In the genomic region with DNA sequence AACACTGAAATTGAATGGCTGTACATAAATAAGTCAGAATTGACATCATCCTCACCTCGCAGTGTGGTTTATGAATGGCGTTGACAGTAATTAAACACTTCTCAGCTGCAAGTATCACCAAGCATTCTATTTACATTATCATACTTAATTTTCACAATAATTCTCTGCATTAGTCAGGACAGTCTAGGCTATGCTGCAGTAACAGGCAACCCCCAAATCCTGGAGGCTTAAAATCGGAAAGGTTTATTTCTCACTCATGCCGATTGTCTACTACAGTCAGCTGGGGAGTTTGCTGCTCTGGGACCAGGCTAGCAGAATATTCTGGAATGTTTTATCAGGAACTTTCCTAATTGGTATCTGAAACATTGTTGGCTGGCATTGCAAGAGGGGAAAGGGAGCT, we compare ENCODE assay signal across 24 cellular contexts.
"Had no signal": no experiment of that assay in that cellular context is flagged by ENCODE, and none has a peak within 500 bp of the region (broad histone marks: within the 10 kb centered on the region; RNA-seq: fewer than 3 reads in every experiment).

No MANE protein-coding gene starts in this region.

- H3K4me2 ChIP-seq: hepatocyte had no signal

- H3K27me3 ChIP-seq: hepatocyte, ovary, right atrium auricular region, suprapubic skin, tibial artery, upper lobe of right lung had no signal

- H3K9me3 Mint-ChIP-seq: stimulated activated naive CD8-positive, alpha-beta T cell treated with anti-CD3 and anti-CD28 coated beads, Interleukin-15, Interleukin-2, amounts not matched to agents 100 ng/mL and 50 ng/mL, for 24 hours had no signal

- H3K27ac Mint-ChIP-seq: memory B cell; natural killer cell treated with Interleukin-12 subunit alpha and Interleukin-12 subunit beta and Interleukin-15 and Interleukin-18, amount 100 ng/mL, for 72 hours; progenitor cell of endocrine pancreas; stimulated activated naive B cell treated with anti-CD40 and anti-IgM and Interleukin-4, amounts not matched to agents 10 μg/mL and 1 μg/mL and 100 μg/mL, for 72 hours; stimulated activated naive CD8-positive, alpha-beta T cell treated with anti-CD3 and anti-CD28 coated beads, Interleukin-15, Interleukin-2, amounts not matched to agents 100 ng/mL and 50 ng/mL, for 24 hours had no signal

- DNase-seq: left ventricle myocardium inferior; midbrain; mucosa of descending colon; naive thymus-derived CD4-positive, alpha-beta T cell; ovary; stimulated activated CD4-positive, alpha-beta T cell treated with anti-CD3 and anti-CD28 coated beads, Interleukin-12 subunit alpha, Interleukin-12 subunit beta, amount 100 ng/mL, for 4 hours; stimulated activated CD4-positive, alpha-beta T cell treated with anti-CD3 and anti-CD28 coated beads, Interleukin-15, amount 100 ng/mL, for 24 hours; stimulated activated CD4-positive, alpha-beta T cell treated with anti-CD3 and anti-CD28 coated beads, Interleukin-2, amount 100 ng/mL, for 24 hours; stimulated activated CD4-positive, alpha-beta T cell treated with anti-CD3 and anti-CD28 coated beads, Interleukin-4, amount 100 ng/mL, for 1 hour; stimulated activated naive B cell treated with anti-CD40 and anti-IgM and Interleukin-4, amounts not matched to agents 10 μg/mL and 1 μg/mL and 100 μg/mL, for 72 hours; tibial artery; trophoblast cell; upper lobe of right lung had no signal

- H3K27me3 Mint-ChIP-seq: memory B cell; natural killer cell treated with Interleukin-12 subunit alpha and Interleukin-12 subunit beta and Interleukin-15 and Interleukin-18, amount 100 ng/mL, for 72 hours; progenitor cell of endocrine pancreas; stimulated activated naive B cell treated with anti-CD40 and anti-IgM and Interleukin-4, amounts not matched to agents 10 μg/mL and 1 μg/mL and 100 μg/mL, for 72 hours had no signal

- H3K4me3 Mint-ChIP-seq: memory B cell; naive thymus-derived CD4-positive, alpha-beta T cell; natural killer cell treated with Interleukin-12 subunit alpha and Interleukin-12 subunit beta and Interleukin-15 and Interleukin-18, amount 100 ng/mL, for 72 hours; stimulated activated naive B cell treated with anti-CD40 and anti-IgM and Interleukin-4, amounts not matched to agents 10 μg/mL and 1 μg/mL and 100 μg/mL, for 72 hours; stimulated activated naive CD8-positive, alpha-beta T cell treated with anti-CD3 and anti-CD28 coated beads, Interleukin-15, Interleukin-2, amounts not matched to agents 100 ng/mL and 50 ng/mL, for 24 hours had no signal

- H3K4me1 ChIP-seq: left ventricle myocardium inferior, right atrium auricular region, suprapubic skin, tibial artery, upper lobe of right lung had no signal

- H2AFZ ChIP-seq: hepatocyte had no signal

- H3K79me2 ChIP-seq: hepatocyte had no signal

- H3K4me3 ChIP-seq: hepatocyte, left ventricle myocardium inferior, lung, mucosa of descending colon, ovary, right atrium auricular region, skin epidermis, suprapubic skin, thoracic aorta, tibial artery, upper lobe of right lung had no signal

- H3K36me3 ChIP-seq: left ventricle myocardium inferior, ovary, right atrium auricular region, suprapubic skin, thoracic aorta, tibial artery, upper lobe of right lung had no signal

- H3K27ac ChIP-seq: hepatocyte, left ventricle myocardium inferior, ovary, right atrium auricular region, skin epidermis, suprapubic skin, thoracic aorta, tibial artery, upper lobe of right lung had no signal

- H3K9me3 ChIP-seq: ovary, suprapubic skin, thoracic aorta, upper lobe of right lung had no signal

- H3K36me3 Mint-ChIP-seq: memory B cell; naive thymus-derived CD4-positive, alpha-beta T cell; natural killer cell treated with Interleukin-12 subunit alpha and Interleukin-12 subunit beta and Interleukin-15 and Interleukin-18, amount 100 ng/mL, for 72 hours; stimulated activated naive B cell treated with anti-CD40 and anti-IgM and Interleukin-4, amounts not matched to agents 10 μg/mL and 1 μg/mL and 100 μg/mL, for 72 hours had no signal

- H3K4me1 Mint-ChIP-seq: memory B cell; naive thymus-derived CD4-positive, alpha-beta T cell had no signal

- ATAC-seq: mucosa of descending colon; naive thymus-derived CD4-positive, alpha-beta T cell; natural killer cell treated with Interleukin-12 subunit alpha and Interleukin-12 subunit beta and Interleukin-15 and Interleukin-18, amount 100 ng/mL, for 72 hours; sciatic nerve; upper lobe of right lung had no signal
